In the genomic region with DNA sequence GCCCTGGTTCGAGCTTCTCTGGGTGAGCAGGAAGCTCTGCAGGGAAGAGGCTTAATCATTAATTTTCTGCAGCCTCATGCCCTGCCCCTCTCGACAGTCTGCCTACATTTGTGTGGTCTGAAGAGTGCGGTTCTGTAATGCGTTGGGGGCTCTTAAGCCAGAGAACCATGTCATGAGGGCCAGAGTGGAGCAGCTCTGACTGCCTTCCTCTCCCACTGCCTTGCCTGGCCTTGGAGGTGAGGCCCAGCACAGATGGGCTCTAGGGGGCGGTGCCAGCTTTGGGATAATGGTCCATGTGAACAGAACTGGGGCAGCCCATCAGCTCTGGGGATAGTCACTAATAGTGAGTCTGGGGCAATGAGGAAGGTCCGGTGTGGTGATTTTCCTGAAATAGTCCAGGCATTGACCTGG, we compare ENCODE assay signal across 8 cellular contexts. TPM values are rescaled to one million over a fixed set of nuclear protein-coding genes. Genes with fewer than 3 reads are reported as not detected.
DNase-seq lines count a peak whose midpoint lies in the region; ATAC-seq and TF ChIP-seq lines count a peak whose summit lies in the region.

No MANE protein-coding gene starts in this region.

- H3K36me3 Mint-ChIP-seq in CD8-positive, alpha-beta T cell = peaks cover 3% of the 10 kb centered on the region
- H3K36me3 Mint-ChIP-seq in activated CD8-positive, alpha-beta T cell treated with anti-CD3 and anti-CD28 coated beads, Interleukin-2, amount 10 ng/mL, durations not matched to agents 7 days and 5 days (ENCODE audit: low read depth) = peaks cover 1% of the 10 kb centered on the region

- POLR2A ChIA-PET in CD8-positive, alpha-beta T cell (lab: Charles Lee) = no interaction called here
- POLR2A ChIA-PET in activated CD8-positive, alpha-beta T cell treated with anti-CD3 and anti-CD28 coated beads, Interleukin-2, amount 10 ng/mL, durations not matched to agents 7 days and 5 days (lab: Charles Lee) = no interaction called here

- H3K4me3 Mint-ChIP-seq in CD8-positive, alpha-beta T cell = peak overlapping the region; percentile 82
- no peak overlapping the region for H3K4me3 Mint-ChIP-seq in activated CD8-positive, alpha-beta T cell treated with anti-CD3 and anti-CD28 coated beads, Interleukin-2, amount 10 ng/mL, durations not matched to agents 7 days and 5 days

- no peaks in the 10 kb centered on the region for H3K36me3 ChIP-seq in CD8-positive, alpha-beta T cell (ENCODE audit: insufficient read depth, low read length)

- peak in 2 of 7 experiments; percentile 14 to 22 for DNase-seq in CD8-positive, alpha-beta T cell
- peak; percentile 35 for DNase-seq in activated CD8-positive, alpha-beta T cell treated with anti-CD3 and anti-CD28 coated beads, Interleukin-2, amount 10 ng/mL, durations not matched to agents 7 days and 5 days
- DNase-seq in left kidney (ENCODE audit: low read depth, low spot score) (peak; percentile 69), inferior parietal cortex (ENCODE audit: extremely low spot score) (no peak), NAMALWA (ENCODE audit: low spot score) (no peak), A172 (ENCODE audit: low spot score) (no peak), NCI-H146 (lab: John Stamatoyannopoulos, UW) (no peak)

- no peaks in the 10 kb centered on the region for H3K27me3 ChIP-seq in CD8-positive, alpha-beta T cell (ENCODE audit: insufficient read depth, low read length)

- no peak overlapping the region for H3K27ac Mint-ChIP-seq in CD8-positive, alpha-beta T cell
- H3K27ac Mint-ChIP-seq in activated CD8-positive, alpha-beta T cell treated with anti-CD3 and anti-CD28 coated beads, Interleukin-2, amount 10 ng/mL, durations not matched to agents 7 days and 5 days = no peak overlapping the region

- no peak overlapping the region for H3K4me3 ChIP-seq in CD8-positive, alpha-beta T cell (ENCODE audit: low read depth, low read length)

- H3K9me3 Mint-ChIP-seq in CD8-positive, alpha-beta T cell = no peaks in the 10 kb centered on the region
- no peaks in the 10 kb centered on the region for H3K9me3 Mint-ChIP-seq in activated CD8-positive, alpha-beta T cell treated with anti-CD3 and anti-CD28 coated beads, Interleukin-2, amount 10 ng/mL, durations not matched to agents 7 days and 5 days (ENCODE audit: insufficient read depth)

- no peak for ATAC-seq in CD8-positive, alpha-beta T cell
- ATAC-seq in activated CD8-positive, alpha-beta T cell treated with anti-CD3 and anti-CD28 coated beads, Interleukin-2, amount 10 ng/mL, durations not matched to agents 7 days and 5 days = no peak

- intact Hi-C loops in CD8-positive, alpha-beta T cell (cut with DNase I, micrococcal nuclease) = loop anchor here (10.0 kb wide), 3 partner anchors 598 to 1698 kb away; partner anchors contain the start of gene IL17D (in 1 of the 2)

- CTCF ChIA-PET in CD8-positive, alpha-beta T cell (lab: Charles Lee) = interaction anchor here (0.6 to 4.3 kb wide), 3 partner anchors 8 to 39 kb away, joined by 3 to 20 read pairs (median 3); no protein-coding TSS in a partner anchor
- CTCF ChIA-PET in activated CD8-positive, alpha-beta T cell treated with anti-CD3 and anti-CD28 coated beads, Interleukin-2, amount 10 ng/mL, durations not matched to agents 7 days and 5 days (lab: Charles Lee) = interaction anchor here (0.9 to 1.3 kb wide), 2 partner anchors 9 to 18 kb away, joined by 4 to 5 read pairs; no protein-coding TSS in a partner anchor

- no peak overlapping the region for H3K27ac ChIP-seq in CD8-positive, alpha-beta T cell (ENCODE audit: low read depth, low read length)

- H3K4me1 Mint-ChIP-seq in CD8-positive, alpha-beta T cell (ENCODE audit: low read depth) = peaks cover 31% of the 10 kb centered on the region
- H3K4me1 Mint-ChIP-seq in activated CD8-positive, alpha-beta T cell treated with anti-CD3 and anti-CD28 coated beads, Interleukin-2, amount 10 ng/mL, durations not matched to agents 7 days and 5 days (ENCODE audit: low read depth) = peaks cover 20% of the 10 kb centered on the region

- no peak for TF ChIP-seq CTCF in CD8-positive, alpha-beta T cell (IDR thresholded peaks at IDR 0.05)
- TF ChIP-seq CTCF in GM12873 (IDR thresholded peaks at IDR 0.05; ENCODE audit: insufficient read depth, low read depth, low read length, missing control alignments) = peak; percentile 14

- peaks cover 12% of the 10 kb centered on the region for H3K27me3 Mint-ChIP-seq in CD8-positive, alpha-beta T cell (ENCODE audit: low read depth)
- H3K27me3 Mint-ChIP-seq in activated CD8-positive, alpha-beta T cell treated with anti-CD3 and anti-CD28 coated beads, Interleukin-2, amount 10 ng/mL, durations not matched to agents 7 days and 5 days (ENCODE audit: low read depth) = peaks cover 50% of the 10 kb centered on the region

- no peaks in the 10 kb centered on the region for H3K9me3 ChIP-seq in CD8-positive, alpha-beta T cell (ENCODE audit: low read length)

- H3K4me1 ChIP-seq in CD8-positive, alpha-beta T cell (ENCODE audit: insufficient read depth, low read length) = peaks cover 18% of the 10 kb centered on the region

RNA-seq across cellular contexts. Expression of gene FGF9, which starts 5.7 kb away (rescaled TPM):
- 1 to 10 TPM; 7.6 to 8.2 TPM for total RNA-seq in CD8-positive, alpha-beta T cell
- under 1 TPM in 1 of 2 experiments, not detected in 1; 0.21 TPM for total RNA-seq in activated CD8-positive, alpha-beta T cell treated with anti-CD3 and anti-CD28 coated beads, Interleukin-2, amount 10 ng/mL, durations not matched to agents 7 days and 5 days
- not detected in 2 replicates for total RNA-seq in A172 (2014; rRNA removed; shearing (Covaris generic))

Comparison
In these comparisons a context has a peak if more than half of its experiments do, and no peak if none do; other contexts are left out.
1. DNase-seq: peak in activated CD8-positive, alpha-beta T cell treated with anti-CD3 and anti-CD28 coated beads, Interleukin-2, amount 10 ng/mL, durations not matched to agents 7 days and 5 days (single experiment) and left kidney (single experiment); none in inferior parietal cortex (single experiment), NAMALWA (single experiment), A172 (single experiment) and NCI-H146 (single experiment).